In genomic region chr3:169871129-169871886, GRCh38 we compare ENCODE assay signal across 1 cellular context.
TF ChIP-seq lines count a peak whose summit lies in the region.

No MANE protein-coding gene starts in this region.

TF ChIP-seq in GM23338, 12 proteins besides CTCF, POLR2A, EP300 and RAD21 (continued from another document):
- TF ChIP-seq REST (IDR thresholded peaks at IDR 0.05; ENCODE audit: unreplicated experiment) (no peak), JUNB (IDR thresholded peaks at IDR 0.05; ENCODE audit: unreplicated experiment) (no peak), ETS1 (IDR thresholded peaks at IDR 0.05) (no peak), ZNF462 (CRISPR knock-in tag; IDR thresholded peaks at IDR 0.05) (no peak), EZH2 (IDR thresholded peaks at IDR 0.05; ENCODE audit: low read depth, unreplicated experiment) (no peak), POLR2AphosphoS5 (IDR thresholded peaks at IDR 0.05; ENCODE audit: low read depth) (no peak), NANOG (IDR thresholded peaks at IDR 0.05; ENCODE audit: borderline replicate concordance) (no peak), ZNF331 (CRISPR knock-in tag; IDR thresholded peaks at IDR 0.05; ENCODE audit: low read depth) (no peak), CREB1 (CRISPR knock-in tag; IDR thresholded peaks at IDR 0.05; ENCODE audit: low read depth) (no peak), ZNF114 (CRISPR knock-in tag; IDR thresholded peaks at IDR 0.05) (no peak), STAT1 (IDR thresholded peaks at IDR 0.05; ENCODE audit: unreplicated experiment) (no peak)
